ENCODE assay signal across 26 cellular contexts in genomic region chr6:104629826-104630225, GRCh38.
"Had no signal": no experiment of that assay in that cellular context is flagged by ENCODE, and none has a peak within 500 bp of the region (broad histone marks: within the 10 kb centered on the region; RNA-seq: fewer than 3 reads in every experiment).

No MANE protein-coding gene starts in this region.

- H3K4me3 Mint-ChIP-seq: dendritic cell treated with granulocyte-macrophage colony-stimulating factor and Interleukin-4, amounts not matched to agents 40 ng/mL and 50 ng/mL, for 4 days; endodermal cell; naive thymus-derived CD4-positive, alpha-beta T cell; nephron; stimulated activated naive B cell treated with anti-CD40 and anti-IgM and Interleukin-4, amounts not matched to agents 10 μg/mL and 1 μg/mL and 100 μg/mL, for 72 hours; stimulated activated naive CD8-positive, alpha-beta T cell treated with anti-CD3 and anti-CD28 coated beads, Interleukin-15, Interleukin-2, amounts not matched to agents 100 ng/mL and 50 ng/mL, for 24 hours had no signal

- H3K9me3 ChIP-seq: colonic mucosa, esophagus squamous epithelium, ovary, psoas muscle, sigmoid colon, spleen, transverse colon, upper lobe of right lung, uterus had no signal

- H3K27ac Mint-ChIP-seq: dendritic cell treated with granulocyte-macrophage colony-stimulating factor and Interleukin-4, amounts not matched to agents 40 ng/mL and 50 ng/mL, for 4 days; endodermal cell; naive thymus-derived CD4-positive, alpha-beta T cell; nephron; stimulated activated naive B cell treated with anti-CD40 and anti-IgM and Interleukin-4, amounts not matched to agents 10 μg/mL and 1 μg/mL and 100 μg/mL, for 72 hours; stimulated activated naive CD8-positive, alpha-beta T cell treated with anti-CD3 and anti-CD28 coated beads, Interleukin-15, Interleukin-2, amounts not matched to agents 100 ng/mL and 50 ng/mL, for 24 hours had no signal

- H3K4me1 ChIP-seq: colonic mucosa, psoas muscle, sigmoid colon, spleen, upper lobe of right lung, uterus had no signal

- H3K36me3 ChIP-seq: colonic mucosa, esophagus squamous epithelium, ovary, sigmoid colon, spleen, transverse colon, upper lobe of right lung, uterus had no signal

- H3K27ac ChIP-seq: colonic mucosa, ovary, psoas muscle, spleen, transverse colon, upper lobe of right lung had no signal

- H3K4me3 ChIP-seq: colonic mucosa, esophagus squamous epithelium, lung, ovary, psoas muscle, sigmoid colon, spleen, transverse colon, upper lobe of right lung, uterus had no signal

- H3K27me3 Mint-ChIP-seq: dendritic cell treated with granulocyte-macrophage colony-stimulating factor and Interleukin-4, amounts not matched to agents 40 ng/mL and 50 ng/mL, for 4 days had no signal

- H3K9me3 Mint-ChIP-seq: endodermal cell; stimulated activated naive CD8-positive, alpha-beta T cell treated with anti-CD3 and anti-CD28 coated beads, Interleukin-15, Interleukin-2, amounts not matched to agents 100 ng/mL and 50 ng/mL, for 24 hours had no signal

- H3K4me1 Mint-ChIP-seq: naive thymus-derived CD4-positive, alpha-beta T cell; nephron; stimulated activated naive B cell treated with anti-CD40 and anti-IgM and Interleukin-4, amounts not matched to agents 10 μg/mL and 1 μg/mL and 100 μg/mL, for 72 hours had no signal

- DNase-seq: colonic mucosa; effector CD8-positive, alpha-beta T cell; endodermal cell; erythroblast; esophagus squamous epithelium; head of caudate nucleus; left ventricle myocardium superior; mesenchymal stem cell; midbrain; naive thymus-derived CD4-positive, alpha-beta T cell; nucleus accumbens; ovary; posterior cingulate gyrus; psoas muscle; right cardiac atrium; sigmoid colon; spleen; stimulated activated CD4-positive, alpha-beta T cell treated with anti-CD3 and anti-CD28 coated beads, Interleukin-4, amount 100 ng/mL, for 4 hours; stimulated activated naive B cell treated with anti-CD40 and anti-IgM and Interleukin-4, amounts not matched to agents 10 μg/mL and 1 μg/mL and 100 μg/mL, for 72 hours; transverse colon; upper lobe of right lung; uterus had no signal

- ATAC-seq: left ventricle myocardium superior; naive thymus-derived CD4-positive, alpha-beta T cell; psoas muscle; right cardiac atrium; stimulated activated naive B cell treated with anti-CD40 and anti-IgM and Interleukin-4, amounts not matched to agents 10 μg/mL and 1 μg/mL and 100 μg/mL, for 72 hours; upper lobe of right lung had no signal

- H3K27me3 ChIP-seq: colonic mucosa, esophagus squamous epithelium, ovary, sigmoid colon, spleen, transverse colon, upper lobe of right lung, uterus had no signal

- H3K36me3 Mint-ChIP-seq: naive thymus-derived CD4-positive, alpha-beta T cell had no signal
